In the genomic region with DNA sequence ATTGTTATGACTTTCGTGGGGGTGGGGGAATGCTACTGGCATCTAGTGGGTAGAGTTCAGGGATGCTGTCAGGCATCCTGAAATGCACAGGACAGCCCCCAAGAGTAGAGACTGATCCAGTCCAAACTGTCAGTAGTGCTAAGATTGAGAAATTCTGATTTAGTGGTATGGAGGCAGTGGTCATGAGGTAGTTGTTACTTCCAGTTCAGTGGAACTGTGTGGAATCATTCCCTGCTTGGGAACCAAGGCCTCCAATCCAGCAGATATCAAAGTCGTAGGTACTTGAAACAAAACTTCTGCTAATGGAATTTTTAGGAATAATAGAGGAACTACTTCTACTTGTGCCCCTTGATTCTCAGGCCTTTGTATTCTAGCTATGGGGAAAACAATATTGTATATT, we compare ENCODE assay signal across 17 cellular contexts. TPM values are rescaled to one million over a fixed set of nuclear protein-coding genes. Genes with fewer than 3 reads are reported as not detected.
DNase-seq lines count a peak whose midpoint lies in the region; ATAC-seq and TF ChIP-seq lines count a peak whose summit lies in the region.
"Had no signal": no experiment of that assay in that cellular context is flagged by ENCODE, and none has a peak within 500 bp of the region (broad histone marks: within the 10 kb centered on the region; RNA-seq: fewer than 3 reads in every experiment).

No MANE protein-coding gene starts in this region.

- H3F3A ChIP-seq in neural progenitor cell (ENCODE audit: low read depth), result peaks cover 5% of the 10 kb centered on the region

- H4K20me1 ChIP-seq in BLaER1, result peaks cover 29% of the 10 kb centered on the region; the same call in 1 of the 2 replicates
- H4K20me1 ChIP-seq in neural progenitor cell (ENCODE audit: low read depth), result peaks cover under 1% of the 10 kb centered on the region

- peaks cover 96% of the 10 kb centered on the region for H3K79me2 ChIP-seq in neural progenitor cell (ENCODE audit: low read depth)

- H3K27me3 ChIP-seq in BLaER1 (no peaks in the 10 kb centered on the region), neural progenitor cell (no peaks in the 10 kb centered on the region), HAP-1 (ENCODE audit: low read depth) (no peaks in the 10 kb centered on the region)

- in situ Hi-C loops in astrocyte of the spinal cord (cut with HindIII; ENCODE audit: low sequenced_read_pairs), result no loop called here
- in situ Hi-C loops in HAP-1 (cut with MboI; ENCODE audit: low sequenced_read_pairs), result no loop called here

- H3K4me1 ChIP-seq in BLaER1, result peaks cover 21% of the 10 kb centered on the region
- H3K4me1 ChIP-seq in neural progenitor cell, result peaks cover 16% of the 10 kb centered on the region
- H3K4me1 ChIP-seq in HAP-1, result peaks cover 19% of the 10 kb centered on the region

- no peak for ATAC-seq in HG02759 (IDR thresholded peaks at IDR 0.05; ENCODE audit: unreplicated experiment)

- H3K27ac ChIP-seq in BLaER1 (no peak overlapping the region), neural progenitor cell (no peak overlapping the region)

- H3K9ac ChIP-seq in BLaER1, result no peak overlapping the region
- no peak overlapping the region for H3K9ac ChIP-seq in neural progenitor cell
- H3K9ac ChIP-seq: SK-N-SH had no signal

- H3K27ac Mint-ChIP-seq in neural progenitor cell, result peak overlapping the region; percentile 57
- H3K27ac Mint-ChIP-seq: CD14-positive monocyte had no signal

- DNase-seq in M059J (ENCODE audit: low read depth), result peak; percentile 39
- peak; percentile 35 for DNase-seq in astrocyte of the spinal cord (ENCODE audit: low read depth, low spot score)
- no peak for DNase-seq in neural progenitor cell (ENCODE audit: low spot score)
- no peak for DNase-seq in DMS53 treated with DMSO at 0.1 percent for 48 hours (lab: John Stamatoyannopoulos, UW; ENCODE audit: unreplicated experiment)
- DNase-seq in HAP-1 (ENCODE audit: low spot score in 2 of 2), result no peak
- no peak for DNase-seq in NCI-H187 treated with DMSO at 0.1 percent for 48 hours (lab: John Stamatoyannopoulos, UW)
- DNase-seq: DMS79 treated with DMSO at 0.1 percent for 48 hours; NCI-H1105 treated with DMSO at 0.1 percent for 48 hours; NCI-H1694; NCI-H510A; NCI-H748 treated with DMSO at 0.1 percent for 48 hours; NK-92 treated with Interleukin-12 subunit alpha and Interleukin-12 subunit beta, amount 100 ng/mL, for 24 hours; Right ventricle myocardium superior; SK-N-SH had no signal

- TF ChIP-seq CTCF in astrocyte of the spinal cord (IDR thresholded peaks at IDR 0.05; ENCODE audit: low read depth, low read length) (no peak), neural progenitor cell (IDR thresholded peaks at IDR 0.05) (no peak)

- peaks cover 14% of the 10 kb centered on the region for H3K9me3 ChIP-seq in BLaER1
- H3K9me3 ChIP-seq in neural progenitor cell (ENCODE audit: low read depth), result no peaks in the 10 kb centered on the region
- no peaks in the 10 kb centered on the region for H3K9me3 ChIP-seq in HAP-1
- H3K9me3 ChIP-seq: SK-N-SH had no signal

- no peaks in the 10 kb centered on the region for H3K27me3 Mint-ChIP-seq in neural progenitor cell (ENCODE audit: insufficient read depth, low read depth)

- peaks cover 13% of the 10 kb centered on the region for H3K4me1 Mint-ChIP-seq in neural progenitor cell

- H2AFZ ChIP-seq in neural progenitor cell (replicated peaks), result no peak overlapping the region

- H3K4me2 ChIP-seq in BLaER1 (peak overlapping the region; percentile 11; the same call in 1 of the 2 replicates), neural progenitor cell (no peak overlapping the region)
- H3K4me2 ChIP-seq: SK-N-SH had no signal

- no peak overlapping the region for H3K4me3 Mint-ChIP-seq in neural progenitor cell
- H3K4me3 Mint-ChIP-seq: CD14-positive monocyte had no signal

- peaks cover 5% of the 10 kb centered on the region; the same call in 1 of the 2 replicates for H3K36me3 ChIP-seq in BLaER1
- no peaks in the 10 kb centered on the region for H3K36me3 ChIP-seq in neural progenitor cell
- H3K36me3 ChIP-seq in HAP-1 (replicated peaks), result no peaks in the 10 kb centered on the region

- H3K36me3 Mint-ChIP-seq in neural progenitor cell, result peaks cover 25% of the 10 kb centered on the region

- peaks cover 11% of the 10 kb centered on the region for H3K9me3 Mint-ChIP-seq in neural progenitor cell

- H3K4me3 ChIP-seq in BLaER1, result no peak overlapping the region
- no peak overlapping the region for H3K4me3 ChIP-seq in astrocyte of the spinal cord (ENCODE audit: low read depth, low read length)
- H3K4me3 ChIP-seq in neural progenitor cell, result no peak overlapping the region
- no peak overlapping the region for H3K4me3 ChIP-seq in HAP-1

RNA-seq across cellular contexts. Expression of gene NF1, which starts 20.4 kb away (rescaled TPM):
- 15.4 and 29.9 TPM in 2 replicates for total RNA-seq in M059J (2014; rRNA removed; shearing (Covaris generic))
- 51.1 and 54.8 TPM in 2 replicates for total RNA-seq in neural progenitor cell (ENCODE audit: low replicate concordance)

Comparison
In these comparisons a context has a peak if more than half of its experiments do, and no peak if none do; other contexts are left out.
1. DNase-seq: peak in M059J (single experiment) and astrocyte of the spinal cord (single experiment); none in neural progenitor cell (single experiment), DMS53 treated with DMSO at 0.1 percent for 48 hours (single experiment), HAP-1 (0 of 2) and NCI-H187 treated with DMSO at 0.1 percent for 48 hours (single experiment).